Comparison of ENCODE assay signal across 2 cellular contexts in genomic region chr5:56255521-56255920, GRCh38.
TF ChIP-seq lines count a peak whose summit lies in the region.

No MANE protein-coding gene starts in this region.

TF ChIP-seq in A549, 52 proteins besides CTCF, POLR2A, EP300 and RAD21 (continued from another document):
- TF ChIP-seq CHD4 (IDR thresholded peaks at IDR 0.05; ENCODE audit: borderline replicate concordance) (no peak), HOXB5 (CRISPR knock-in tag; IDR thresholded peaks at IDR 0.05) (no peak), HES2 (IDR thresholded peaks at IDR 0.05) (no peak), SREBF2 (IDR thresholded peaks at IDR 0.05) (no peak)
- TF ChIP-seq, protein P1, sequence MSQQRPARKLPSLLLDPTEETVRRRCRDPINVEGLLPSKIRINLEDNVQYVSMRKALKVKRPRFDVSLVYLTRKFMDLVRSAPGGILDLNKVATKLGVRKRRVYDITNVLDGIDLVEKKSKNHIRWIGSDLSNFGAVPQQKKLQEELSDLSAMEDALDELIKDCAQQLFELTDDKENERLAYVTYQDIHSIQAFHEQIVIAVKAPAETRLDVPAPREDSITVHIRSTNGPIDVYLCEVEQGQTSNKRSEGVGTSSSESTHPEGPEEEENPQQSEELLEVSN (IDR thresholded peaks at IDR 0.05; ENCODE audit: borderline replicate concordance, low read depth) = no peak

TF ChIP-seq in GM23338, 12 proteins besides CTCF, POLR2A, EP300 and RAD21:
- TF ChIP-seq, protein P2, sequence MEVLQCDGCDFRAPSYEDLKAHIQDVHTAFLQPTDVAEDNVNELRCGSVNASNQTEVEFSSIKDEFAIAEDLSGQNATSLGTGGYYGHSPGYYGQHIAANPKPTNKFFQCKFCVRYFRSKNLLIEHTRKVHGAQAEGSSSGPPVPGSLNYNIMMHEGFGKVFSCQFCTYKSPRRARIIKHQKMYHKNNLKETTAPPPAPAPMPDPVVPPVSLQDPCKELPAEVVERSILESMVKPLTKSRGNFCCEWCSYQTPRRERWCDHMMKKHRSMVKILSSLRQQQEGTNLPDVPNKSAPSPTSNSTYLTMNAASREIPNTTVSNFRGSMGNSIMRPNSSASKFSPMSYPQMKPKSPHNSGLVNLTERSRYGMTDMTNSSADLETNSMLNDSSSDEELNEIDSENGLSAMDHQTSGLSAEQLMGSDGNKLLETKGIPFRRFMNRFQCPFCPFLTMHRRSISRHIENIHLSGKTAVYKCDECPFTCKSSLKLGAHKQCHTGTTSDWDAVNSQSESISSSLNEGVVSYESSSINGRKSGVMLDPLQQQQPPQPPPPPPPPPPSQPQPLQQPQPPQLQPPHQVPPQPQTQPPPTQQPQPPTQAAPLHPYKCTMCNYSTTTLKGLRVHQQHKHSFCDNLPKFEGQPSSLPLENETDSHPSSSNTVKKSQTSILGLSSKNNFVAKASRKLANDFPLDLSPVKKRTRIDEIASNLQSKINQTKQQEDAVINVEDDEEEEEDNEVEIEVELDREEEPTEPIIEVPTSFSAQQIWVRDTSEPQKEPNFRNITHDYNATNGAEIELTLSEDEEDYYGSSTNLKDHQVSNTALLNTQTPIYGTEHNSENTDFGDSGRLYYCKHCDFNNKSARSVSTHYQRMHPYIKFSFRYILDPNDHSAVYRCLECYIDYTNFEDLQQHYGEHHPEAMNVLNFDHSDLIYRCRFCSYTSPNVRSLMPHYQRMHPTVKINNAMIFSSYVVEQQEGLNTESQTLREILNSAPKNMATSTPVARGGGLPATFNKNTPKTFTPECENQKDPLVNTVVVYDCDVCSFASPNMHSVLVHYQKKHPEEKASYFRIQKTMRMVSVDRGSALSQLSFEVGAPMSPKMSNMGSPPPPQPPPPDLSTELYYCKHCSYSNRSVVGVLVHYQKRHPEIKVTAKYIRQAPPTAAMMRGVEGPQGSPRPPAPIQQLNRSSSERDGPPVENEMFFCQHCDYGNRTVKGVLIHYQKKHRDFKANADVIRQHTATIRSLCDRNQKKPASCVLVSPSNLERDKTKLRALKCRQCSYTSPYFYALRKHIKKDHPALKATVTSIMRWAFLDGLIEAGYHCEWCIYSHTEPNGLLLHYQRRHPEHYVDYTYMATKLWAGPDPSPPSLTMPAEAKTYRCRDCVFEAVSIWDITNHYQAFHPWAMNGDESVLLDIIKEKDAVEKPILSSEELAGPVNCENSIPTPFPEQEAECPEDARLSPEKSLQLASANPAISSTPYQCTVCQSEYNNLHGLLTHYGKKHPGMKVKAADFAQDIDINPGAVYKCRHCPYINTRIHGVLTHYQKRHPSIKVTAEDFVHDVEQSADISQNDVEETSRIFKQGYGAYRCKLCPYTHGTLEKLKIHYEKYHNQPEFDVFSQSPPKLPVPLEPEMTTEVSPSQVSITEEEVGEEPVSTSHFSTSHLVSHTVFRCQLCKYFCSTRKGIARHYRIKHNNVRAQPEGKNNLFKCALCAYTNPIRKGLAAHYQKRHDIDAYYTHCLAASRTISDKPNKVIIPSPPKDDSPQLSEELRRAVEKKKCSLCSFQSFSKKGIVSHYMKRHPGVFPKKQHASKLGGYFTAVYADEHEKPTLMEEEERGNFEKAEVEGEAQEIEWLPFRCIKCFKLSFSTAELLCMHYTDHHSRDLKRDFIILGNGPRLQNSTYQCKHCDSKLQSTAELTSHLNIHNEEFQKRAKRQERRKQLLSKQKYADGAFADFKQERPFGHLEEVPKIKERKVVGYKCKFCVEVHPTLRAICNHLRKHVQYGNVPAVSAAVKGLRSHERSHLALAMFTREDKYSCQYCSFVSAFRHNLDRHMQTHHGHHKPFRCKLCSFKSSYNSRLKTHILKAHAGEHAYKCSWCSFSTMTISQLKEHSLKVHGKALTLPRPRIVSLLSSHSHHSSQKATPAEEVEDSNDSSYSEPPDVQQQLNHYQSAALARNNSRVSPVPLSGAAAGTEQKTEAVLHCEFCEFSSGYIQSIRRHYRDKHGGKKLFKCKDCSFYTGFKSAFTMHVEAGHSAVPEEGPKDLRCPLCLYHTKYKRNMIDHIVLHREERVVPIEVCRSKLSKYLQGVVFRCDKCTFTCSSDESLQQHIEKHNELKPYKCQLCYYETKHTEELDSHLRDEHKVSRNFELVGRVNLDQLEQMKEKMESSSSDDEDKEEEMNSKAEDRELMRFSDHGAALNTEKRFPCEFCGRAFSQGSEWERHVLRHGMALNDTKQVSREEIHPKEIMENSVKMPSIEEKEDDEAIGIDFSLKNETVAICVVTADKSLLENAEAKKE (CRISPR knock-in tag; IDR thresholded peaks at IDR 0.05) = no peak
- no peak for TF ChIP-seq CREB1 (CRISPR knock-in tag; IDR thresholded peaks at IDR 0.05; ENCODE audit: low read depth)
- TF ChIP-seq POLR2AphosphoS5 (IDR thresholded peaks at IDR 0.05; ENCODE audit: low read depth) = no peak
- TF ChIP-seq EZH2 (IDR thresholded peaks at IDR 0.05; ENCODE audit: low read depth, unreplicated experiment) = no peak
- no peak for TF ChIP-seq NANOG (IDR thresholded peaks at IDR 0.05; ENCODE audit: borderline replicate concordance)
- TF ChIP-seq, protein P3, sequence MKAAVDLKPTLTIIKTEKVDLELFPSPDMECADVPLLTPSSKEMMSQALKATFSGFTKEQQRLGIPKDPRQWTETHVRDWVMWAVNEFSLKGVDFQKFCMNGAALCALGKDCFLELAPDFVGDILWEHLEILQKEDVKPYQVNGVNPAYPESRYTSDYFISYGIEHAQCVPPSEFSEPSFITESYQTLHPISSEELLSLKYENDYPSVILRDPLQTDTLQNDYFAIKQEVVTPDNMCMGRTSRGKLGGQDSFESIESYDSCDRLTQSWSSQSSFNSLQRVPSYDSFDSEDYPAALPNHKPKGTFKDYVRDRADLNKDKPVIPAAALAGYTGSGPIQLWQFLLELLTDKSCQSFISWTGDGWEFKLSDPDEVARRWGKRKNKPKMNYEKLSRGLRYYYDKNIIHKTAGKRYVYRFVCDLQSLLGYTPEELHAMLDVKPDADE (IDR thresholded peaks at IDR 0.05) = no peak
- no peak for TF ChIP-seq ZNF331 (CRISPR knock-in tag; IDR thresholded peaks at IDR 0.05; ENCODE audit: low read depth)
- TF ChIP-seq STAT1 (IDR thresholded peaks at IDR 0.05; ENCODE audit: unreplicated experiment) = no peak
- TF ChIP-seq REST (IDR thresholded peaks at IDR 0.05; ENCODE audit: unreplicated experiment) = no peak
